In genomic region chr11:35163707-35164496, GRCh38 we compare ENCODE assay signal across 8 cellular contexts. TPM values are rescaled to one million over a fixed set of nuclear protein-coding genes. Genes with fewer than 3 reads are reported as not detected.
DNase-seq lines count a peak whose midpoint lies in the region; ATAC-seq and TF ChIP-seq lines count a peak whose summit lies in the region.

No MANE protein-coding gene starts in this region.

- ATAC-seq in HG02571 (IDR thresholded peaks at IDR 0.05; ENCODE audit: unreplicated experiment), result peak; percentile 34
- ATAC-seq in natural killer cell, result no peak

- peak overlapping the region in 2 of 5 donors; percentile 24 for H3K27ac ChIP-seq in adrenal gland

- H3K4me3 ChIP-seq in adrenal gland, result no peak overlapping the region

- H3K36me3 Mint-ChIP-seq in activated naive CD4-positive, alpha-beta T cell treated with anti-CD3 and anti-CD28 coated beads, Interleukin-2, amount 10 ng/mL, durations not matched to agents 7 days and 5 days, result peaks cover 74% of the 10 kb centered on the region
- peaks cover 9% of the 10 kb centered on the region for H3K36me3 Mint-ChIP-seq in natural killer cell

- no peak for TF ChIP-seq POLR2A in adrenal gland (IDR thresholded peaks at IDR 0.05)

- H3K4me3 Mint-ChIP-seq in activated naive CD4-positive, alpha-beta T cell treated with anti-CD3 and anti-CD28 coated beads, Interleukin-2, amount 10 ng/mL, durations not matched to agents 7 days and 5 days, result peak overlapping the region; percentile 27
- peak overlapping the region; percentile 68 for H3K4me3 Mint-ChIP-seq in natural killer cell

- TF ChIP-seq CTCF in GM10266 (IDR thresholded peaks at IDR 0.05; ENCODE audit: control insufficient read depth, insufficient read depth, low read depth, missing control alignments), result peak; percentile 57
- peak; percentile 43 for TF ChIP-seq CTCF in natural killer cell (IDR thresholded peaks at IDR 0.05)
- peak in 2 of 6 experiments; percentile 9 to 26 for TF ChIP-seq CTCF in adrenal gland (IDR thresholded peaks at IDR 0.05)

- no peaks in the 10 kb centered on the region for H3K9me3 ChIP-seq in adrenal gland (replicated peaks in 1 of 3)

- peak overlapping the region; percentile 99 for H3K27ac Mint-ChIP-seq in activated naive CD4-positive, alpha-beta T cell treated with anti-CD3 and anti-CD28 coated beads, Interleukin-2, amount 10 ng/mL, durations not matched to agents 7 days and 5 days
- peak overlapping the region; percentile 90 to 99 for H3K27ac Mint-ChIP-seq in natural killer cell

- H3K36me3 ChIP-seq in adrenal gland (replicated peaks in 1 of 2), result no peaks in the 10 kb centered on the region

- peaks cover 9 to 71% of the 10 kb centered on the region in 2 donors for H3K4me1 ChIP-seq in adrenal gland (replicated peaks in 1 of 2)

- no peaks in the 10 kb centered on the region for H3K27me3 ChIP-seq in adrenal gland

- no peaks in the 10 kb centered on the region for H3K9me3 Mint-ChIP-seq in activated naive CD4-positive, alpha-beta T cell treated with anti-CD3 and anti-CD28 coated beads, Interleukin-2, amount 10 ng/mL, durations not matched to agents 7 days and 5 days
- H3K9me3 Mint-ChIP-seq in natural killer cell, result no peaks in the 10 kb centered on the region

- no peak for DNase-seq in GM10266 (ENCODE audit: extremely low spot score)
- DNase-seq in activated naive CD4-positive, alpha-beta T cell treated with anti-CD3 and anti-CD28 coated beads, Interleukin-2, amount 10 ng/mL, durations not matched to agents 7 days and 5 days, result peak; percentile 62
- no peak for DNase-seq in natural killer cell
- DNase-seq in cerebellar cortex (ENCODE audit: low spot score), result no peak
- DNase-seq in NOMO-1 treated with dmso at 0.1 percent for 144 hours (lab: John Stamatoyannopoulos, UW; ENCODE audit: unreplicated experiment), result no peak
- no peak for DNase-seq in foreskin melanocyte
- DNase-seq in adrenal gland, result no peak

- WGBS in adrenal gland, 4 donors, result 62 to 75% (median 73%) methylated on average over 3 of the region's 3 CpGs

- peaks cover 100% of the 10 kb centered on the region for H3K4me1 Mint-ChIP-seq in activated naive CD4-positive, alpha-beta T cell treated with anti-CD3 and anti-CD28 coated beads, Interleukin-2, amount 10 ng/mL, durations not matched to agents 7 days and 5 days
- H3K4me1 Mint-ChIP-seq in natural killer cell, result peaks cover 97 to 98% of the 10 kb centered on the region in 2 donors

- CTCF ChIA-PET in activated naive CD4-positive, alpha-beta T cell treated with anti-CD3 and anti-CD28 coated beads, Interleukin-2, amount 10 ng/mL, durations not matched to agents 7 days and 5 days (lab: Charles Lee), result interaction anchor here (0.7 to 9.6 kb wide), 25 partner anchors 9 to 237 kb away, joined by 3 to 95 read pairs (median 5); partner anchors contain the start of gene CD44

- H3K27me3 Mint-ChIP-seq in activated naive CD4-positive, alpha-beta T cell treated with anti-CD3 and anti-CD28 coated beads, Interleukin-2, amount 10 ng/mL, durations not matched to agents 7 days and 5 days, result no peaks in the 10 kb centered on the region
- H3K27me3 Mint-ChIP-seq in natural killer cell (ENCODE audit: low read depth in 2 of 2), result no peaks in the 10 kb centered on the region

- intact Hi-C loops in natural killer cell (cut with micrococcal nuclease), result no loop called here
- intact Hi-C loops in adrenal gland (cut with DNase I), result no loop called here

RNA-seq across cellular contexts. Expression of gene CD44, which starts 24.9 kb away (rescaled TPM):
- total RNA-seq in natural killer cell (100 to 1,000 TPM; 354 to 638 (median 490) TPM), adrenal gland (100 to 1,000 TPM in 2 of 8 donors, 10 to 100 TPM in 6; 65.3 to 110 (median 83.2) TPM)
- 10 to 100 TPM; 20.2 to 81.2 (median 32.5) TPM for polyA plus RNA-seq in adrenal gland
